In the genomic region with DNA sequence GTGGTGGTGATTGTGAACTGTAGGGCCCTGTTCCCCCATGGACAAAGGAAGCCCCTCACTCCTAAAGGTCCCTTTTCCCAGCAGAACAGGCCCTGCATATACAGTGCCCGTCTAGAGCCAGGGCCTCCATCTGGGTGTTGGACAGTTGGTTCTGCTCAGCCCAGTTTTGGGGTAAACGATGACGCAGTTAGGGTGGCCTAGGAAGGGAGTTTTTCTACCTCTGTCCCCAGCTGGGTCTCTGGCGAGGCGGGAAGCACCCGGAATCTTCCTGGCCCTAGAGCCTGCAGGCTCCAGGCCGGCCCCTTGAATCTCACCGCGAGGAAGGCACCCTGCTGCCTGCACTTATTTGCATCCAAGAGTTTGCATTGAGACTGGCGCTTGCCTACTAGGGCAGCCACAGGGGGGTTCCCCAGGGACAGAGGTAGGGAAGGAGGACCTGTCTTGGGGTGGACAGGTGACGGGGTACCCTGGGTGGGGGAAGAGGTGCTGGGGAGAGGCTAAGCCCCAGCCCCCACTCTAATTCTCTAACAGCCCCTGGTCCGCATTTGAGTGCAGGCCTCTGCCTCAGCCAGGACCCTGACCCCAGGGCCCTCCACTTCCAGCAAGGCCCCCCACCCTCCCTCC, we compare ENCODE assay signal across 8 cellular contexts. TPM values are rescaled to one million over a fixed set of nuclear protein-coding genes. Genes with fewer than 3 reads are reported as not detected.
DNase-seq lines count a peak whose midpoint lies in the region; ATAC-seq and TF ChIP-seq lines count a peak whose summit lies in the region.

No MANE protein-coding gene starts in this region.

- peaks cover 33% of the 10 kb centered on the region for H3K4me1 ChIP-seq in BLaER1
- peaks cover 8 to 17% of the 10 kb centered on the region in 2 donors for H3K4me1 ChIP-seq in mucosa of rectum (ENCODE audit: control insufficient read depth in 2 of 2, insufficient read depth in 2 of 2, low read length in 2 of 2)
- peaks cover 21% of the 10 kb centered on the region for H3K4me1 ChIP-seq in upper lobe of right lung

- peaks cover 23% of the 10 kb centered on the region for H3K36me3 ChIP-seq in BLaER1
- peaks cover 0 to 2% of the 10 kb centered on the region in 2 donors for H3K36me3 ChIP-seq in mucosa of rectum (ENCODE audit: control insufficient read depth in 2 of 2, insufficient read depth in 2 of 2, low read length in 2 of 2)
- H3K36me3 ChIP-seq in upper lobe of right lung = no peaks in the 10 kb centered on the region

- H3K9me3 ChIP-seq in BLaER1 (no peaks in the 10 kb centered on the region), mucosa of rectum (ENCODE audit: control insufficient read depth in 2 of 2, low read length in 2 of 2) (no peaks in the 10 kb centered on the region), upper lobe of right lung (no peaks in the 10 kb centered on the region)

- H3K4me1 Mint-ChIP-seq in dendritic cell treated with granulocyte-macrophage colony-stimulating factor and Interleukin-4, amounts not matched to agents 40 ng/mL and 50 ng/mL, for 4 days (ENCODE audit: low read depth) = peaks cover 16% of the 10 kb centered on the region

- TF ChIP-seq CTCF in upper lobe of right lung (IDR thresholded peaks at IDR 0.05) = no peak

- no peaks in the 10 kb centered on the region for H3K36me3 Mint-ChIP-seq in dendritic cell treated with granulocyte-macrophage colony-stimulating factor and Interleukin-4, amounts not matched to agents 40 ng/mL and 50 ng/mL, for 4 days (ENCODE audit: low read depth)

- no peaks in the 10 kb centered on the region for H3K9me3 Mint-ChIP-seq in dendritic cell treated with granulocyte-macrophage colony-stimulating factor and Interleukin-4, amounts not matched to agents 40 ng/mL and 50 ng/mL, for 4 days

- peak overlapping the region; percentile 53 for H3K27ac ChIP-seq in BLaER1
- peak overlapping the region; percentile 57 to 67 for H3K27ac ChIP-seq in mucosa of rectum (ENCODE audit: low read depth in 2 of 2, low read length in 2 of 2)
- peak overlapping the region; percentile 86 for H3K27ac ChIP-seq in upper lobe of right lung

- ATAC-seq in GM18870 (IDR thresholded peaks at IDR 0.05; ENCODE audit: unreplicated experiment) = peak; percentile 62
- peak; percentile 59 for ATAC-seq in HG03066 (IDR thresholded peaks at IDR 0.05; ENCODE audit: low read depth, unreplicated experiment)
- peak; percentile 46 for ATAC-seq in upper lobe of right lung

- peak overlapping the region; percentile 70 for H3K4me2 ChIP-seq in BLaER1

- TF ChIP-seq POLR2A in Raji (IDR thresholded peaks at IDR 0.05; ENCODE audit: insufficient read depth, low read depth, low read length) = peak; percentile 89

- H3K4me3 ChIP-seq in BLaER1 (0 out of 2 replicates have a peak overlapping the region, but pooled peaks have one; percentile 31), mucosa of rectum (ENCODE audit: low read length in 2 of 2) (peak overlapping the region; percentile 33 to 44), upper lobe of right lung (peak overlapping the region; percentile 84)

- peak overlapping the region; percentile 50 for H3K4me3 Mint-ChIP-seq in dendritic cell treated with granulocyte-macrophage colony-stimulating factor and Interleukin-4, amounts not matched to agents 40 ng/mL and 50 ng/mL, for 4 days

- H4K20me1 ChIP-seq in BLaER1 = no peaks in the 10 kb centered on the region

- H3K27ac Mint-ChIP-seq in dendritic cell treated with granulocyte-macrophage colony-stimulating factor and Interleukin-4, amounts not matched to agents 40 ng/mL and 50 ng/mL, for 4 days = peak overlapping the region; percentile 25

- H3K27me3 ChIP-seq in BLaER1 = no peaks in the 10 kb centered on the region
- no peaks in the 10 kb centered on the region for H3K27me3 ChIP-seq in mucosa of rectum (ENCODE audit: control insufficient read depth in 2 of 2, insufficient read depth in 2 of 2, low read length in 2 of 2)
- H3K27me3 ChIP-seq in upper lobe of right lung = no peaks in the 10 kb centered on the region

- DNase-seq in upper lobe of right lung = no peak
- DNase-seq in NCI-H1694 (lab: John Stamatoyannopoulos, UW) = no peak

- peaks cover 17% of the 10 kb centered on the region for H3K27me3 Mint-ChIP-seq in dendritic cell treated with granulocyte-macrophage colony-stimulating factor and Interleukin-4, amounts not matched to agents 40 ng/mL and 50 ng/mL, for 4 days

- intact Hi-C loops in dendritic cell treated with granulocyte-macrophage colony-stimulating factor and Interleukin-4, amounts not matched to agents 40 ng/mL and 50 ng/mL, for 4 days (cut with micrococcal nuclease) = no loop called here
- intact Hi-C loops in upper lobe of right lung (cut with DNase I) = no loop called here

- no peak overlapping the region for H3K9ac ChIP-seq in BLaER1
- H3K9ac ChIP-seq in mucosa of rectum (ENCODE audit: low read depth in 1 of 2, low read length in 2 of 2) = peak overlapping the region in 1 of 2 donors; percentile 60

RNA-seq across cellular contexts. Expression of a gene that starts 0.5 kb away (rescaled TPM):
- 34.3 TPM for total RNA-seq in upper lobe of right lung

Comparison
In these comparisons a context has a peak if more than half of its experiments do, and no peak if none do; other contexts are left out.
1. H3K4me3 ChIP-seq: peak in every context shown above with its lines; median percentile 84 in upper lobe of right lung; 38 in mucosa of rectum; 31 in BLaER1.